ENCODE assay signal across 7 cellular contexts in the genomic region with DNA sequence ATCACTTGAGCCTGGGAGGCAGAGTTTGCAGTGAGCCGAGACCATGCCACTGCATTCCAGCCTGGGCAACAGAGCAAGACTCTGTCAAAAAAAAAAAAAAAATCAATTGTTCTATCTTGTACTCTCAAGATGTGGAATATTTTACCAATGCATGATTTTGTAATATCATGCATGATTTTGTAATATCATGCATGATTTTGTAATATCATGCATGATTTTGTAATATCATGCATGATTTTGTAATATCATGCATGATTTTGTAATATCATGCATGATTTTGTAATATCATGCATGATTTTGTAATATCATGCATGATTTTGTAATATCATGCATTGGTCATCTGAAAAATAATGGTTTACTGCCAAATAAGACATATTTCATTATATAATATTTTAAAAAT. TPM values are rescaled to one million over a fixed set of nuclear protein-coding genes. Genes with fewer than 3 reads are reported as not detected.
DNase-seq lines count a peak whose midpoint lies in the region; ATAC-seq, FAIRE-seq and TF ChIP-seq lines count a peak whose summit lies in the region.
"Not testable (repeated sequence)": the region's sequence is repeated elsewhere in the genome, so short reads cannot be mapped to it uniquely, and the experiment has no call there.

No MANE protein-coding gene starts in this region.

- H3K14ac ChIP-seq in IMR-90 (replicated peaks; ENCODE audit: low read depth, low read length) = not testable (repeated sequence)

- not testable (repeated sequence) for H4K20me1 ChIP-seq in IMR-90 (ENCODE audit: insufficient read depth, low read length); K562 (replicated peaks; ENCODE audit: control insufficient read depth, insufficient read depth, low read length)

- not testable (repeated sequence) for H3K9me1 ChIP-seq in IMR-90 (ENCODE audit: insufficient read depth, low read length); K562 (ENCODE audit: control insufficient read depth, insufficient read depth, low read length)

- H3K23ac ChIP-seq in IMR-90 (ENCODE audit: low read depth, low read length) = not testable (repeated sequence)

- H3K27me3 ChIP-seq in IMR-90 (ENCODE audit: control insufficient read depth, insufficient read depth, low read length); K562 (ENCODE audit: control insufficient read depth in 2 of 2, insufficient read depth in 2 of 2, low read length in 2 of 2); left ventricle myocardium inferior (ENCODE audit: low read depth); sigmoid colon; subcutaneous abdominal adipose tissue (ENCODE audit: control insufficient read depth in 5 of 5, insufficient read depth in 4 of 5, low read length in 5 of 5): not testable (repeated sequence)

- H2BK15ac ChIP-seq in IMR-90 (ENCODE audit: low read depth, low read length) = not testable (repeated sequence)

- not testable (repeated sequence) for TF ChIP-seq POLR2A in IMR-90 (IDR thresholded peaks at IDR 0.05; ENCODE audit: low read depth, low read length); K562 (conservative IDR thresholded peaks at IDR 0.05); sigmoid colon (IDR thresholded peaks at IDR 0.05)

- not testable (repeated sequence) for H3K4ac ChIP-seq in IMR-90 (ENCODE audit: low read depth, low read length)

- not testable (repeated sequence) for H2AK5ac ChIP-seq in IMR-90 (ENCODE audit: low read depth, low read length)

- not testable (repeated sequence) for H3K18ac ChIP-seq in IMR-90 (ENCODE audit: low read depth, low read length)

- TF ChIP-seq RAD21 in IMR-90 (IDR thresholded peaks at IDR 0.05; ENCODE audit: low read length); K562 (CRISPR knock-in tag; conservative IDR thresholded peaks at IDR 0.05 in 1 of 2, IDR thresholded peaks at IDR 0.05 in 1 of 2): not testable (repeated sequence)

- H2BK120ac ChIP-seq in IMR-90 (ENCODE audit: low read depth, low read length) = not testable (repeated sequence)

- H2BK5ac ChIP-seq in IMR-90 (ENCODE audit: low read depth, low read length, poor library complexity, severe bottlenecking) = not testable (repeated sequence)

- not testable (repeated sequence) for H3K79me2 ChIP-seq in K562 (ENCODE audit: control insufficient read depth, insufficient read depth, low read length)

- not testable (repeated sequence) for TF ChIP-seq CTCF in HEK293 (tag by site-specific recombination; IDR thresholded peaks at IDR 0.05); IMR-90 (conservative IDR thresholded peaks at IDR 0.05; ENCODE audit: low read depth, low read length); K562 (IDR thresholded peaks at IDR 0.05 in 2 of 3, conservative IDR thresholded peaks at IDR 0.05 in 1 of 3; ENCODE audit: insufficient read depth in 2 of 3, low read depth in 1 of 3, low read length in 3 of 3); left ventricle myocardium inferior (IDR thresholded peaks at IDR 0.05; ENCODE audit: borderline replicate concordance); sigmoid colon (IDR thresholded peaks at IDR 0.05)

- TF ChIP-seq EP300 in K562 (IDR thresholded peaks at IDR 0.05; ENCODE audit: low read length); sigmoid colon (IDR thresholded peaks at IDR 0.05): not testable (repeated sequence)

- no CpG with 5 or more reads among the region's 1 CpG for WGBS in IMR-90 (ENCODE audit: extremely low coverage in 2 of 2, insufficient read length in 1 of 2), 2 experiments
- 88% methylated on average over 1 of the region's 1 CpG for WGBS in K562 (ENCODE audit: insufficient coverage, low coverage, missing lambda C conversion rate)
- WGBS in sigmoid colon, 2 donors = 0 to 55% methylated on average over 1 of the region's 1 CpG

- H4K8ac ChIP-seq in IMR-90 (ENCODE audit: low read depth in 2 of 2, low read length in 2 of 2) = not testable (repeated sequence)

- H3K4me2 ChIP-seq in IMR-90 (ENCODE audit: low read depth, low read length); K562 (ENCODE audit: insufficient read depth, low read length): not testable (repeated sequence)

- not testable (repeated sequence) for H2AK9ac ChIP-seq in IMR-90 (replicated peaks; ENCODE audit: low read depth, low read length, poor library complexity)

- H3K4me1 ChIP-seq in HEK293 (ENCODE audit: control insufficient read depth, insufficient read depth, low read length) (peaks cover 16% of the 10 kb centered on the region), left ventricle myocardium inferior (peaks cover 19% of the 10 kb centered on the region), sigmoid colon (peaks cover 0 to 40% (median 25%) of the 10 kb centered on the region in 4 donors), subcutaneous abdominal adipose tissue (ENCODE audit: control insufficient read depth in 5 of 5, insufficient read depth in 5 of 5, low read length in 5 of 5) (peaks cover under 1 to 15% (median 7%) of the 10 kb centered on the region in 5 donors)
- H3K4me1 ChIP-seq in IMR-90 (ENCODE audit: control insufficient read depth, insufficient read depth, low read length); K562 (replicated peaks in 1 of 2; ENCODE audit: control insufficient read depth in 2 of 2, insufficient read depth in 2 of 2, low read length in 2 of 2): not testable (repeated sequence)

- intact Hi-C loops in IMR-90 (cut with micrococcal nuclease); K562 (cut with micrococcal nuclease); left ventricle myocardium inferior (cut with micrococcal nuclease); sigmoid colon (cut with DNase I): not testable (repeated sequence)

- CTCF ChIA-PET in HEK293 (lab: Yijun Ruan, JAX); K562 (lab: Yijun Ruan, JAX; ENCODE audit: low intra/inter-chr PET ratio): not testable (repeated sequence)
- CTCF ChIA-PET in IMR-90 (lab: Yijun Ruan, JAX) = interaction anchor here (0.6 kb wide), 1 partner anchor 20 kb away, joined by 3 read pairs; no protein-coding TSS in a partner anchor

- not testable (repeated sequence) for BruUV-seq in IMR-90 (replicated peaks; lab: Mats Ljungman, UMichigan); K562 (replicated peaks; lab: Mats Ljungman, UMichigan)

- not testable (repeated sequence) for H2AFZ ChIP-seq in IMR-90 (replicated peaks; ENCODE audit: low read length, poor library complexity); K562 (ENCODE audit: low read depth, low read length)

- H4K91ac ChIP-seq in IMR-90 (ENCODE audit: insufficient read depth, low read depth, low read length) = not testable (repeated sequence)

- DNase-seq in IMR-90; K562 (ENCODE audit: extremely low read depth in 1 of 4, low spot score in 3 of 4); left ventricle myocardium inferior; sigmoid colon: not testable (repeated sequence)
- peak; percentile 23 for DNase-seq in fibroblast of peridontal ligament (ENCODE audit: extremely low read depth)

- not testable (repeated sequence) for FAIRE-seq in K562 (lab: Jason Lieb, UNC)

- H3K27ac ChIP-seq in HEK293 (ENCODE audit: extremely low read depth, low read depth, low read length); IMR-90 (ENCODE audit: insufficient read depth, low read length); K562 (ENCODE audit: extremely low read depth, low read depth, low read length): not testable (repeated sequence)
- H3K27ac ChIP-seq in left ventricle myocardium inferior (replicated peaks) (peak overlapping the region; percentile 20), sigmoid colon (peak overlapping the region in 3 of 4 donors; percentile 32 to 77 (median 61)), subcutaneous abdominal adipose tissue (ENCODE audit: low read depth, low read length) (peak overlapping the region; percentile 57)

- not testable (repeated sequence) for H2BK20ac ChIP-seq in IMR-90 (ENCODE audit: low read depth, low read length)

- not testable (repeated sequence) for H4K5ac ChIP-seq in IMR-90 (ENCODE audit: low read depth, low read length)

- dilution Hi-C loops in IMR-90 (cut with HindIII; ENCODE audit: low sequenced_read_pairs, unreplicated experiment) = not testable (repeated sequence)

- in situ Hi-C loops in IMR-90 (cut with MboI; ENCODE audit: low sequenced_read_pairs); K562 (cut with MboI): not testable (repeated sequence)

- H3K79me1 ChIP-seq in IMR-90 (ENCODE audit: low read depth in 1 of 2, low read length in 2 of 2) = peaks cover 8 to 14% of the 10 kb centered on the region in 2 experiments; a peak in 3 of 4 replicates

- H3K9ac ChIP-seq in IMR-90 (ENCODE audit: low read depth, low read length); K562 (ENCODE audit: insufficient read depth in 1 of 2, low read depth in 2 of 2, low read length in 2 of 2); subcutaneous abdominal adipose tissue (ENCODE audit: low read length in 5 of 5): not testable (repeated sequence)

- not testable (repeated sequence) for H3K56ac ChIP-seq in IMR-90 (ENCODE audit: extremely low read depth, insufficient read depth, low read length)

- not testable (repeated sequence) for ATAC-seq in IMR-90 (ENCODE audit: low read depth); K562

- H3K9me3 ChIP-seq in HEK293 (ENCODE audit: control insufficient read depth, insufficient read depth, low read depth, low read length); IMR-90 (ENCODE audit: control insufficient read depth, insufficient read depth, low read length); K562 (replicated peaks; ENCODE audit: control insufficient read depth, insufficient read depth, low read depth, low read length); sigmoid colon; subcutaneous abdominal adipose tissue (ENCODE audit: control insufficient read depth in 5 of 5, low read length in 5 of 5): not testable (repeated sequence)
- peaks cover 10% of the 10 kb centered on the region for H3K9me3 ChIP-seq in left ventricle myocardium inferior (replicated peaks)

- H3K36me3 ChIP-seq in HEK293 (ENCODE audit: control insufficient read depth in 2 of 2, insufficient read depth in 1 of 2, low read length in 2 of 2); IMR-90 (ENCODE audit: control insufficient read depth, insufficient read depth, low read length); K562 (ENCODE audit: control insufficient read depth, insufficient read depth, low read length); left ventricle myocardium inferior; sigmoid colon; subcutaneous abdominal adipose tissue (ENCODE audit: control insufficient read depth in 5 of 5, insufficient read depth in 5 of 5, low read length in 5 of 5): not testable (repeated sequence)

- POLR2A ChIA-PET in HEK293 (lab: Yijun Ruan, JAX); IMR-90 (lab: Charles Lee; ENCODE audit: unreplicated experiment): not testable (repeated sequence)
- POLR2A ChIA-PET in K562 (lab: Yijun Ruan, JAX) = interaction anchor here (0.5 kb wide), 1 partner anchor 1278 kb away, joined by 3 read pairs; no protein-coding TSS in a partner anchor

- not testable (repeated sequence) for H3K4me3 ChIP-seq in HEK293 (ENCODE audit: low read depth, low read length); IMR-90 (ENCODE audit: insufficient read depth, low read depth, low read length); K562; left ventricle myocardium inferior; sigmoid colon; subcutaneous abdominal adipose tissue (ENCODE audit: low read depth in 1 of 5, low read length in 5 of 5)

RNA-seq across cellular contexts. Expression of a gene that starts 45.7 kb away (rescaled TPM):
- 8.3 and 11.3 TPM in 2 replicates for total RNA-seq in IMR-90 (2012; rRNA removed)
- 3.0 and 4.0 TPM in 2 replicates for polyA plus RNA-seq in IMR-90 (2012; rRNA removed)
- polyA plus RNA-seq in IMR-90 (2012; cell fraction: cytosol; rRNA removed) = 2.6 and 2.7 TPM in 2 replicates
- polyA plus RNA-seq in IMR-90 (2012; cell fraction: nucleus; rRNA removed; ENCODE audit: low replicate concordance) = 2.5 and 8.0 TPM in 2 replicates
- 43.1 and 60.3 TPM in 2 replicates for total RNA-seq in K562 (2011; cell fraction: chromatin; rRNA removed; ENCODE audit: low replicate concordance)
- 42.9 and 43.6 TPM in 2 replicates for total RNA-seq in K562 (2011; cell fraction: nucleolus; rRNA removed)
- total RNA-seq in K562 (2011; cell fraction: nucleoplasm; rRNA removed) = 48.7 and 58.8 TPM in 2 replicates
- total RNA-seq in K562 (2014; rRNA removed) = 13.8 and 14.1 TPM in 2 replicates
- total RNA-seq in K562 (2014; rRNA removed; fragmentation: Illumina TruSeq; extraction: Trizol) = 15.1 and 15.6 TPM in 2 replicates
- total RNA-seq in K562 (2015; rRNA removed; fragmentation: Illumina TruSeq; extraction: Trizol) = 15.3 and 16.4 TPM in 2 replicates
- 18.6 and 19.9 TPM in 2 replicates for total RNA-seq in K562 (2021)
- polyA plus RNA-seq in K562 (2011; rRNA removed) = 14.8 and 16.9 TPM in 2 replicates
- polyA plus RNA-seq in K562 (2011; cell fraction: cytosol; rRNA removed) = 12.3 and 15.5 TPM in 2 replicates
- 13.4 and 16.7 TPM in 2 replicates for polyA plus RNA-seq in K562 (2011; cell fraction: nucleus; rRNA removed)
- polyA plus RNA-seq in K562 (2012) = 13.6 and 14.0 TPM in 2 replicates
- 22.9 and 32.4 TPM in 2 replicates for polyA plus RNA-seq in K562 (2014; fragmentation: Illumina TruSeq; extraction: Trizol)
- polyA plus RNA-seq in K562 (2014; fragmentation: Nextera tagmentation; extraction: Ambion mirVana) = 1 to 10 TPM; 3.6 to 4.3 TPM
- polyA plus RNA-seq in K562 (2014; rRNA removed) = 7.5 and 9.1 TPM in 2 replicates
- 42.2 and 54.3 TPM in 2 replicates for polyA minus RNA-seq in K562 (2011; rRNA and poly(A)+ RNA removed)
- polyA minus RNA-seq in K562 (2011; cell fraction: cytosol; rRNA and poly(A)+ RNA removed) = 20.2 and 22.8 TPM in 2 replicates
- 18.8 and 26.4 TPM in 2 replicates for polyA minus RNA-seq in K562 (2011; cell fraction: nucleus; rRNA and poly(A)+ RNA removed)
- total RNA-seq in left ventricle myocardium inferior = 24.6 TPM
- total RNA-seq in sigmoid colon = 100 to 1,000 TPM in 3 of 4 donors, 10 to 100 TPM in 1; 92.2 to 170 (median 141) TPM
- polyA plus RNA-seq in sigmoid colon = 1 to 10 TPM; 1.2 to 9.3 (median 6.6) TPM
